In genomic region chr19:11813801-11814706, GRCh38 we compare ENCODE assay signal across 1 cellular context.
TF ChIP-seq lines count a peak whose summit lies in the region.

TSS of gene ZNF440 (plus strand) at chr19:11814273. CDS start at chr19:11814448, 175 bp downstream.

TF ChIP-seq in K562, 482 proteins besides CTCF, POLR2A, EP300 and RAD21 (continued from another document and continues in another):
- TF ChIP-seq UBTF (IDR thresholded peaks at IDR 0.05; ENCODE audit: borderline replicate concordance in 1 of 2, low read depth in 2 of 2, low read length in 2 of 2) (0 out of 4 replicates have a peak, but pooled peaks of 1 of the 2 experiments have one; percentile 24), POLR3A (IDR thresholded peaks at IDR 0.05; ENCODE audit: borderline replicate concordance, extremely low read depth, insufficient read depth, insufficient read length) (no peak), ZNF444 (CRISPR knock-in tag; IDR thresholded peaks at IDR 0.05) (no peak), HNRNPLL (IDR thresholded peaks at IDR 0.05; ENCODE audit: low read depth, low read length, poor library complexity, severe bottlenecking) (peak; percentile 98), CHCHD3 (CRISPR knock-in tag; IDR thresholded peaks at IDR 0.05) (peak; percentile 76; the same call in 1 of the 2 replicates), PCBP2 (IDR thresholded peaks at IDR 0.05; ENCODE audit: low read depth, low read length, poor library complexity, severe bottlenecking) (no peak), ZNF277 (CRISPR knock-in tag; IDR thresholded peaks at IDR 0.05; ENCODE audit: borderline replicate concordance) (no peak), SREBF1 (IDR thresholded peaks at IDR 0.05; ENCODE audit: borderline replicate concordance, low read depth, low read length) (no peak), TSC22D4 (tag; IDR thresholded peaks at IDR 0.05) (no peak), PPARD (CRISPR knock-in tag; IDR thresholded peaks at IDR 0.05) (no peak), SMAD1 (IDR thresholded peaks at IDR 0.05; ENCODE audit: low read depth, low read length, partially characterized antibody) (peak; percentile 65), ZNF551 (CRISPR knock-in tag; IDR thresholded peaks at IDR 0.05) (no peak), ZNF121 (CRISPR knock-in tag; conservative IDR thresholded peaks at IDR 0.05) (no peak), SOX6 (IDR thresholded peaks at IDR 0.05) (no peak), USF2 (CRISPR knock-in tag; IDR thresholded peaks at IDR 0.05) (no peak), ARID3A (IDR thresholded peaks at IDR 0.05; ENCODE audit: borderline replicate concordance, low read depth, low read length) (no peak), BMI1 (IDR thresholded peaks at IDR 0.05; ENCODE audit: low read length) (no peak), ZNF592 (IDR thresholded peaks at IDR 0.05) (no peak), RBFOX2 (IDR thresholded peaks at IDR 0.05; ENCODE audit: low read depth, low read length) (peak; percentile 97), GABPB2 (CRISPR knock-in tag; conservative IDR thresholded peaks at IDR 0.05) (no peak), ZMIZ1 (IDR thresholded peaks at IDR 0.05; ENCODE audit: low read depth in 2 of 2, low read length in 2 of 2) (no peak), NCOR1 (IDR thresholded peaks at IDR 0.05) (no peak), MECOM (CRISPR knock-in tag; IDR thresholded peaks at IDR 0.05) (no peak), PRMT5 (CRISPR knock-in tag; IDR thresholded peaks at IDR 0.05) (no peak), ZNF79 (CRISPR knock-in tag; IDR thresholded peaks at IDR 0.05; ENCODE audit: low read depth) (no peak), NFE2L1 (tag; IDR thresholded peaks at IDR 0.05; ENCODE audit: borderline replicate concordance, low read depth) (no peak), TFE3 (CRISPR knock-in tag; IDR thresholded peaks at IDR 0.05) (no peak), TBP (optimal IDR thresholded peaks at IDR 0.05; ENCODE audit: low read depth, low read length) (peak; percentile 95), GATA2 (CRISPR knock-in tag; IDR thresholded peaks at IDR 0.05) (no peak), CEBPG (CRISPR knock-in tag; IDR thresholded peaks at IDR 0.05) (no peak), CEBPG (tag; conservative IDR thresholded peaks at IDR 0.05 in 1 of 2, IDR thresholded peaks at IDR 0.05 in 1 of 2) (no peak)
- TF ChIP-seq, protein P1, sequence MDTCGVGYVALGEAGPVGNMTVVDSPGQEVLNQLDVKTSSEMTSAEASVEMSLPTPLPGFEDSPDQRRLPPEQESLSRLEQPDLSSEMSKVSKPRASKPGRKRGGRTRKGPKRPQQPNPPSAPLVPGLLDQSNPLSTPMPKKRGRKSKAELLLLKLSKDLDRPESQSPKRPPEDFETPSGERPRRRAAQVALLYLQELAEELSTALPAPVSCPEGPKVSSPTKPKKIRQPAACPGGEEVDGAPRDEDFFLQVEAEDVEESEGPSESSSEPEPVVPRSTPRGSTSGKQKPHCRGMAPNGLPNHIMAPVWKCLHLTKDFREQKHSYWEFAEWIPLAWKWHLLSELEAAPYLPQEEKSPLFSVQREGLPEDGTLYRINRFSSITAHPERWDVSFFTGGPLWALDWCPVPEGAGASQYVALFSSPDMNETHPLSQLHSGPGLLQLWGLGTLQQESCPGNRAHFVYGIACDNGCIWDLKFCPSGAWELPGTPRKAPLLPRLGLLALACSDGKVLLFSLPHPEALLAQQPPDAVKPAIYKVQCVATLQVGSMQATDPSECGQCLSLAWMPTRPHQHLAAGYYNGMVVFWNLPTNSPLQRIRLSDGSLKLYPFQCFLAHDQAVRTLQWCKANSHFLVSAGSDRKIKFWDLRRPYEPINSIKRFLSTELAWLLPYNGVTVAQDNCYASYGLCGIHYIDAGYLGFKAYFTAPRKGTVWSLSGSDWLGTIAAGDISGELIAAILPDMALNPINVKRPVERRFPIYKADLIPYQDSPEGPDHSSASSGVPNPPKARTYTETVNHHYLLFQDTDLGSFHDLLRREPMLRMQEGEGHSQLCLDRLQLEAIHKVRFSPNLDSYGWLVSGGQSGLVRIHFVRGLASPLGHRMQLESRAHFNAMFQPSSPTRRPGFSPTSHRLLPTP (IDR thresholded peaks at IDR 0.05; ENCODE audit: borderline replicate concordance, extremely low read depth, insufficient read length), result no peak
- TF ChIP-seq, protein P2, sequence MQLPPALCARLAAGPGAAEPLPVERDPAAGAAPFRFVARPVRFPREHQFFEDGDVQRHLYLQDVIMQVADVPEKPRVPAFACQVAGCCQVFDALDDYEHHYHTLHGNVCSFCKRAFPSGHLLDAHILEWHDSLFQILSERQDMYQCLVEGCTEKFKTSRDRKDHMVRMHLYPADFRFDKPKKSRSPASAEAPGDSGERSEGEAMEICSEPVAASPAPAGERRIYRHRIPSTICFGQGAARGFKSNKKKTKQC (CRISPR knock-in tag; IDR thresholded peaks at IDR 0.05), result 0 out of 2 replicates have a peak, but pooled peaks have one; percentile 28
- TF ChIP-seq, protein P3, sequence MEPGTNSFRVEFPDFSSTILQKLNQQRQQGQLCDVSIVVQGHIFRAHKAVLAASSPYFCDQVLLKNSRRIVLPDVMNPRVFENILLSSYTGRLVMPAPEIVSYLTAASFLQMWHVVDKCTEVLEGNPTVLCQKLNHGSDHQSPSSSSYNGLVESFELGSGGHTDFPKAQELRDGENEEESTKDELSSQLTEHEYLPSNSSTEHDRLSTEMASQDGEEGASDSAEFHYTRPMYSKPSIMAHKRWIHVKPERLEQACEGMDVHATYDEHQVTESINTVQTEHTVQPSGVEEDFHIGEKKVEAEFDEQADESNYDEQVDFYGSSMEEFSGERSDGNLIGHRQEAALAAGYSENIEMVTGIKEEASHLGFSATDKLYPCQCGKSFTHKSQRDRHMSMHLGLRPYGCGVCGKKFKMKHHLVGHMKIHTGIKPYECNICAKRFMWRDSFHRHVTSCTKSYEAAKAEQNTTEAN (CRISPR knock-in tag; IDR thresholded peaks at IDR 0.05), result no peak
- TF ChIP-seq, protein P4, sequence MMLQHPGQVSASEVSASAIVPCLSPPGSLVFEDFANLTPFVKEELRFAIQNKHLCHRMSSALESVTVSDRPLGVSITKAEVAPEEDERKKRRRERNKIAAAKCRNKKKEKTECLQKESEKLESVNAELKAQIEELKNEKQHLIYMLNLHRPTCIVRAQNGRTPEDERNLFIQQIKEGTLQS (IDR thresholded peaks at IDR 0.05), result no peak
- TF ChIP-seq, protein P4 (CRISPR knock-in tag; conservative IDR thresholded peaks at IDR 0.05), result no peak
